In the genomic region with DNA sequence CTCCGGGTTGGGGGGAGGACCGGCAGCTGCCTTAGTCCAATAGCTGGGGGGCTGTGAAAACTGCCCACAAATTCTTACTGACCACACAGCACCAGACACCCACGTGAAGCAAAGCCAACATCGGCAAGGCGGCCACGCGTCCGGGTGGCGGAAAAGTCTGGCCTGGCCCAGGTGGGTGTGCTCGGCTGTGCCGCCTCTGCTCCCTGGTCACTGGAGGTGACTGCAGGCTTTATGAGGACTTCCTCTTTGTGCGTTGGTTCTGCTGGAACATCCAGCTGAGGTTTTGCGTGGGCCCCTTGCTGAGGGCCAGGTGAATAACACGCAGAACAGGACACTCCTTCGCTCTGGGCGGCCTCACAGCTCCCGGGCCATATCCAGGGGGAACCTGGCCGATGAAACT, we compare ENCODE assay signal across 13 cellular contexts. TPM values are rescaled to one million over a fixed set of nuclear protein-coding genes. Genes with fewer than 3 reads are reported as not detected.
DNase-seq lines count a peak whose midpoint lies in the region; ATAC-seq and TF ChIP-seq lines count a peak whose summit lies in the region.
"Had no signal": no experiment of that assay in that cellular context is flagged by ENCODE, and none has a peak within 500 bp of the region (broad histone marks: within the 10 kb centered on the region; RNA-seq: fewer than 3 reads in every experiment).

No MANE protein-coding gene starts in this region.

- peak overlapping the region; percentile 2 for H3K27ac Mint-ChIP-seq in T-helper 17 cell
- H3K27ac Mint-ChIP-seq: CD4-positive, CD25-positive, alpha-beta regulatory T cell had no signal

- no peak overlapping the region for H3K4me3 ChIP-seq in neutrophil (ENCODE audit: low read depth in 1 of 2, low read length in 1 of 2)
- H3K4me3 ChIP-seq: BLaER1, HAP-1 had no signal

- H3K27me3 Mint-ChIP-seq in T-helper 17 cell = no peaks in the 10 kb centered on the region
- H3K27me3 Mint-ChIP-seq: CD4-positive, CD25-positive, alpha-beta regulatory T cell had no signal

- no peaks in the 10 kb centered on the region for H3K27me3 ChIP-seq in neutrophil
- H3K27me3 ChIP-seq: BLaER1 had no signal

- no peak overlapping the region for H3K4me3 Mint-ChIP-seq in T-helper 17 cell
- H3K4me3 Mint-ChIP-seq: CD4-positive, CD25-positive, alpha-beta regulatory T cell had no signal

- H3K9me3 ChIP-seq in T-helper 17 cell (ENCODE audit: control insufficient read depth, low read length, poor library complexity, severe bottlenecking) (no peaks in the 10 kb centered on the region), neutrophil (no peaks in the 10 kb centered on the region)
- H3K9me3 ChIP-seq: BLaER1, HAP-1 had no signal

- peaks cover 5% of the 10 kb centered on the region for H3K36me3 Mint-ChIP-seq in T-helper 17 cell (ENCODE audit: low read depth)

- H3K27ac ChIP-seq in neutrophil = peak overlapping the region; percentile 76
- H3K27ac ChIP-seq: BLaER1 had no signal

- peaks cover 8% of the 10 kb centered on the region for H3K4me1 Mint-ChIP-seq in T-helper 17 cell

- ATAC-seq in Right ventricle myocardium inferior (no peak), left ventricle myocardium superior (no peak), T-helper 17 cell (no peak)

- peaks cover 25 to 30% of the 10 kb centered on the region in 2 experiments for H3K4me1 ChIP-seq in neutrophil (ENCODE audit: control insufficient read depth in 1 of 2, insufficient read depth in 1 of 2, low read depth in 1 of 2, low read length in 1 of 2)
- H3K4me1 ChIP-seq: BLaER1, HAP-1 had no signal

- peak; percentile 49 for TF ChIP-seq CTCF in neutrophil (IDR thresholded peaks at IDR 0.05)

- peak; percentile 59 for DNase-seq in Right ventricle myocardium inferior (ENCODE audit: missing footprints)
- no peak for DNase-seq in left ventricle myocardium superior
- DNase-seq in NOMO-1 (lab: John Stamatoyannopoulos, UW; ENCODE audit: unreplicated experiment in 2 of 2) = peak; percentile 18 to 23
- no peak for DNase-seq in T-helper 17 cell
- DNase-seq in DMS153 treated with DMSO at 0.1 percent for 48 hours (lab: John Stamatoyannopoulos, UW; ENCODE audit: unreplicated experiment) = no peak
- DNase-seq in NCI-H748 treated with DMSO at 0.1 percent for 48 hours (lab: John Stamatoyannopoulos, UW) = no peak
- no peak for DNase-seq in NCI-H2029 (lab: John Stamatoyannopoulos, UW)
- DNase-seq: 8988T; AML-193; CD4-positive, CD25-positive, alpha-beta regulatory T cell had no signal

- intact Hi-C loops in Right ventricle myocardium inferior (cut with DNase I) = no loop called here
- intact Hi-C loops in left ventricle myocardium superior (cut with micrococcal nuclease) = no loop called here

- H3K36me3 ChIP-seq in neutrophil = no peaks in the 10 kb centered on the region
- H3K36me3 ChIP-seq: HAP-1 had no signal

RNA-seq across cellular contexts. Expression of gene FAAP20, which starts 35.4 kb away (rescaled TPM):
- total RNA-seq in Right ventricle myocardium inferior (43.9 TPM), left ventricle myocardium superior (38.4 TPM), T-helper 17 cell (10 to 100 TPM; 44.6 to 48.6 TPM)

Comparison
In these comparisons a context has a peak if more than half of its experiments do, and no peak if none do; other contexts are left out.
1. DNase-seq: peak in Right ventricle myocardium inferior (single experiment) and NOMO-1 (2 of 2); none in left ventricle myocardium superior (single experiment), T-helper 17 cell (0 of 3), DMS153 treated with DMSO at 0.1 percent for 48 hours (single experiment), NCI-H748 treated with DMSO at 0.1 percent for 48 hours (single experiment) and NCI-H2029 (single experiment).